Comparison of ENCODE assay signal across 9 cellular contexts in the genomic region with DNA sequence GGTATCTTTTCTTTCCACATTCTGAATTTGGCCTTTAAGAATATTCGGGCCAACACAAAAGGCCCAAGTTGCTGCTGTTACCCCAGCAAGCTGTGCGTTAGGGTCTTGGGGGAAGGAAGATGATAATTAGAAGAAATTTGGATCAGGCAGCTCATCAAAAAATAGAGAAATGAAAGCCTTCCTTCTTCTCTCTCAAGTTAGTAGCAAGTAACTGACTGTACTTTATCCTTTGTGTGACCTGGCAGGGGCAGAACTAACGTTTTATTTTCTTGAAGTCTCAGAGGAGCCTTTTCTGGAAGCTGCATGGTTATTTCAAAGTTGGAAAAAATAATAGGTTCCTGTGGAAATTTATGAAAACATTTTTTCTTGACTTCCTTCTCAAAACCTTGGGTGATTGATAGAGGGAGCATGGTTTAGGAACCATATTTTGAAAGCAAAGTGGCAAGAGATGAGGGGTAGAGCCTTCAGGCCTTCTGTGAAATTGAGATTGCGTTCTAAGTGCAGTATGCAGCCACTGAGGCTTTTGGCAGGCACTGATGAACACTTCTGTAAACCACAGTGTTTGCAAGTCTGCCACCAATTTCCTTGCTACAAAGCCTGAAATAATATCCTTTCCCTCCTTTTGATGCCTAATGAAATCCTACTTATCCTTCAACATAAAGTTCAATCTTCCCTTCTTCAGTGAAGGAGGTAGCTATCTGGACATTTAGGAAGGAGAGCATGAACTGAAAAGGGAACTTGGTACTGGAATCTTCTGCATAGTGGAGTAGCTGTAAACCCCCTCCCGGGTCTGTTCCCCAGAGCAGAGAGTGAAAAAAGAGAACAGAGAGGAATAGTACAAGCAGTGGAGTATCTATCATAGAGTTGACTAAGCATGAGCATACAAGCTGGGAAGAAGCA.
DNase-seq lines count a peak whose midpoint lies in the region; ATAC-seq, FAIRE-seq and TF ChIP-seq lines count a peak whose summit lies in the region.
"Had no signal": no experiment of that assay in that cellular context is flagged by ENCODE, and none has a peak within 500 bp of the region (broad histone marks: within the 10 kb centered on the region; RNA-seq: fewer than 3 reads in every experiment).

No MANE protein-coding gene starts in this region.

- peak; percentile 67 for ATAC-seq in GM19043 (IDR thresholded peaks at IDR 0.05; ENCODE audit: low read depth, unreplicated experiment)
- ATAC-seq in HG03175 (IDR thresholded peaks at IDR 0.05; ENCODE audit: unreplicated experiment) = peak; percentile 46
- peak; percentile 79 for ATAC-seq in GM12878
- ATAC-seq in psoas muscle = peak in 1 of 4 donors; percentile 36
- ATAC-seq in activated T-cell treated with anti-CD3 and anti-CD28 coated beads, Interleukin-2, amount 50 U/mL, for 4 hours = no peak

- H3K9ac ChIP-seq in GM12878 (ENCODE audit: control insufficient read depth, insufficient read depth, low read length) = no peak overlapping the region

- H3K79me2 ChIP-seq in GM12878 (ENCODE audit: control insufficient read depth, insufficient read depth, low read length) = no peaks in the 10 kb centered on the region

- no peak for TF ChIP-seq RAD21 in GM12878 (IDR thresholded peaks at IDR 0.05; ENCODE audit: insufficient read depth, low read depth, low read length)

- H2AFZ ChIP-seq in GM12878 (ENCODE audit: control insufficient read depth, low read depth, low read length) = peak overlapping the region; percentile 44

- CTCF ChIA-PET in GM12878 (lab: Yijun Ruan, JAX) = interaction anchor here (0.7 to 1.5 kb wide), 6 partner anchors 10 to 233 kb away, joined by 3 to 6 read pairs (median 4); partner anchors contain the start of gene YARS2

- no peaks in the 10 kb centered on the region for H3K9me3 Mint-ChIP-seq in activated T-cell treated with anti-CD3 and anti-CD28 coated beads, Interleukin-2, amount 50 U/mL, for 4 hours

- H3K36me3 Mint-ChIP-seq in activated T-cell treated with anti-CD3 and anti-CD28 coated beads, Interleukin-2, amount 50 U/mL, for 4 hours (ENCODE audit: insufficient read depth) = no peaks in the 10 kb centered on the region
- H3K36me3 Mint-ChIP-seq: activated naive CD8-positive, alpha-beta T cell had no signal

- H3K36me3 ChIP-seq in GM12878 (ENCODE audit: control insufficient read depth in 2 of 2, insufficient read depth in 2 of 2, low read length in 1 of 2) (no peaks in the 10 kb centered on the region), psoas muscle (ENCODE audit: insufficient read depth in 1 of 2, low read depth in 1 of 2) (no peaks in the 10 kb centered on the region)

- no peak overlapping the region for H3K4me3 Mint-ChIP-seq in activated T-cell treated with anti-CD3 and anti-CD28 coated beads, Interleukin-2, amount 50 U/mL, for 4 hours
- H3K4me3 Mint-ChIP-seq: activated naive CD8-positive, alpha-beta T cell had no signal

- TF ChIP-seq POLR2A in GM12878 (IDR thresholded peaks at IDR 0.05; ENCODE audit: low read depth, low read length) = no peak

- H3K4me2 ChIP-seq in GM12878 (ENCODE audit: control insufficient read depth, insufficient read depth) = peak overlapping the region; percentile 72

- TF ChIP-seq CTCF in GM12878 (IDR thresholded peaks at IDR 0.05 in 2 of 3, conservative IDR thresholded peaks at IDR 0.05 in 1 of 3; ENCODE audit: control insufficient read depth in 2 of 3, extremely low read depth in 1 of 3, insufficient read depth in 1 of 3, low read depth in 3 of 3, low read length in 3 of 3) = no peak
- no peak for TF ChIP-seq CTCF in psoas muscle (IDR thresholded peaks at IDR 0.05)

- no peak for TF ChIP-seq EP300 in GM12878 (IDR thresholded peaks at IDR 0.05; ENCODE audit: borderline replicate concordance in 1 of 2, control insufficient read depth in 1 of 2, low read depth in 2 of 2, low read length in 2 of 2)

- intact Hi-C loops in GM12878 (cut with micrococcal nuclease; ENCODE audit: unreplicated experiment) = no loop called here
- intact Hi-C loops in psoas muscle (cut with DNase I) = no loop called here

- RAD21 ChIA-PET in GM12878 (lab: Charles Lee; ENCODE audit: unreplicated experiment) = interaction anchor here (0.9 to 1.5 kb wide), 3 partner anchors 38 to 233 kb away, joined by 3 to 6 read pairs (median 4); partner anchors contain the start of gene YARS2

- peaks cover 9% of the 10 kb centered on the region for H3K4me1 Mint-ChIP-seq in activated T-cell treated with anti-CD3 and anti-CD28 coated beads, Interleukin-2, amount 50 U/mL, for 4 hours (ENCODE audit: low read depth)

- 20% methylated on average over 5 of the region's 5 CpGs for WGBS in GM12878 (ENCODE audit: insufficient coverage, insufficient replicate concordance, low lambda C conversion rate, missing lambda C conversion rate)
- WGBS in psoas muscle, 3 donors = 20 to 38% (median 29%) methylated on average over 5 of the region's 5 CpGs

- FAIRE-seq in GM12878 (lab: Jason Lieb, UNC) = no peak

- H3K27me3 ChIP-seq in GM12878 (replicated peaks in 1 of 2; ENCODE audit: control insufficient read depth in 2 of 2, insufficient read depth in 2 of 2, low read length in 1 of 2) (no peaks in the 10 kb centered on the region), psoas muscle (ENCODE audit: insufficient read depth in 3 of 3, low read length in 2 of 3) (no peaks in the 10 kb centered on the region)

- H4K20me1 ChIP-seq in GM12878 (ENCODE audit: control insufficient read depth, insufficient read depth) = no peaks in the 10 kb centered on the region

- H3K27ac ChIP-seq in GM12878 (ENCODE audit: control insufficient read depth, insufficient read depth) (no peak overlapping the region), psoas muscle (peak overlapping the region; percentile 52)

- H3K27me3 Mint-ChIP-seq in activated T-cell treated with anti-CD3 and anti-CD28 coated beads, Interleukin-2, amount 50 U/mL, for 4 hours (ENCODE audit: low read depth) = peaks cover 2% of the 10 kb centered on the region
- H3K27me3 Mint-ChIP-seq: activated naive CD8-positive, alpha-beta T cell had no signal

- in situ Hi-C loops in GM12878 (cut with MboI) = no loop called here

- BruUV-seq in GM12878 (replicated peaks; lab: Mats Ljungman, UMichigan) = no TSS peak

- H3K4me1 ChIP-seq in GM12878 (ENCODE audit: control insufficient read depth, insufficient read depth, low read length) (peaks cover 13% of the 10 kb centered on the region), psoas muscle (peaks cover 23% of the 10 kb centered on the region)

- peak; percentile 9 for DNase-seq in GM12878 (ENCODE audit: low read depth, low spot score)
- DNase-seq in psoas muscle = no peak
- DNase-seq in kidney tubule cell (ENCODE audit: low spot score) = no peak
- DNase-seq in activated T-cell treated with anti-CD3 and anti-CD28 coated beads, Interleukin-2, amount 50 U/mL, for 4 hours = no peak
- no peak for DNase-seq in activated CD4-positive, alpha-beta T cell treated with anti-CD3 and anti-CD28 coated beads for 48 hours
- DNase-seq in T-helper 1 cell = no peak

- H3K9me3 ChIP-seq in GM12878 (replicated peaks; ENCODE audit: control insufficient read depth, insufficient read depth, low read length) = no peaks in the 10 kb centered on the region
- no peaks in the 10 kb centered on the region for H3K9me3 ChIP-seq in psoas muscle

- H3K4me3 ChIP-seq in GM12878 (no peak overlapping the region), psoas muscle (peak overlapping the region; percentile 14)

- POLR2A ChIA-PET in GM12878 (lab: Charles Lee) = interaction anchor here (0.6 to 1.4 kb wide), 2 partner anchors 10 to 137 kb away, joined by 3 read pairs; no protein-coding TSS in a partner anchor

- SMC1A ChIA-PET in GM12878 (lab: Charles Lee; ENCODE audit: uncharacterized antibody, unreplicated experiment) = interaction anchor here (0.6 to 2.3 kb wide), 8 partner anchors 11 to 150 kb away, joined by 3 to 11 read pairs (median 4); no protein-coding TSS in a partner anchor

TF ChIP-seq in GM12878, 131 proteins besides CTCF, POLR2A, EP300 and RAD21 (continues in another document):
- TF ChIP-seq IKZF2 (IDR thresholded peaks at IDR 0.05) = peak; percentile 53 to 56; a peak in 2 of 4 replicates
- TF ChIP-seq, protein P1, sequence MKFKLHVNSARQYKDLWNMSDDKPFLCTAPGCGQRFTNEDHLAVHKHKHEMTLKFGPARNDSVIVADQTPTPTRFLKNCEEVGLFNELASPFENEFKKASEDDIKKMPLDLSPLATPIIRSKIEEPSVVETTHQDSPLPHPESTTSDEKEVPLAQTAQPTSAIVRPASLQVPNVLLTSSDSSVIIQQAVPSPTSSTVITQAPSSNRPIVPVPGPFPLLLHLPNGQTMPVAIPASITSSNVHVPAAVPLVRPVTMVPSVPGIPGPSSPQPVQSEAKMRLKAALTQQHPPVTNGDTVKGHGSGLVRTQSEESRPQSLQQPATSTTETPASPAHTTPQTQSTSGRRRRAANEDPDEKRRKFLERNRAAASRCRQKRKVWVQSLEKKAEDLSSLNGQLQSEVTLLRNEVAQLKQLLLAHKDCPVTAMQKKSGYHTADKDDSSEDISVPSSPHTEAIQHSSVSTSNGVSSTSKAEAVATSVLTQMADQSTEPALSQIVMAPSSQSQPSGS (IDR thresholded peaks at IDR 0.05; ENCODE audit: low read length) = no peak
- TF ChIP-seq RUNX3 (IDR thresholded peaks at IDR 0.05; ENCODE audit: low read length) = peak; percentile 24; the same call in 1 of the 2 replicates
- TF ChIP-seq, protein P2, sequence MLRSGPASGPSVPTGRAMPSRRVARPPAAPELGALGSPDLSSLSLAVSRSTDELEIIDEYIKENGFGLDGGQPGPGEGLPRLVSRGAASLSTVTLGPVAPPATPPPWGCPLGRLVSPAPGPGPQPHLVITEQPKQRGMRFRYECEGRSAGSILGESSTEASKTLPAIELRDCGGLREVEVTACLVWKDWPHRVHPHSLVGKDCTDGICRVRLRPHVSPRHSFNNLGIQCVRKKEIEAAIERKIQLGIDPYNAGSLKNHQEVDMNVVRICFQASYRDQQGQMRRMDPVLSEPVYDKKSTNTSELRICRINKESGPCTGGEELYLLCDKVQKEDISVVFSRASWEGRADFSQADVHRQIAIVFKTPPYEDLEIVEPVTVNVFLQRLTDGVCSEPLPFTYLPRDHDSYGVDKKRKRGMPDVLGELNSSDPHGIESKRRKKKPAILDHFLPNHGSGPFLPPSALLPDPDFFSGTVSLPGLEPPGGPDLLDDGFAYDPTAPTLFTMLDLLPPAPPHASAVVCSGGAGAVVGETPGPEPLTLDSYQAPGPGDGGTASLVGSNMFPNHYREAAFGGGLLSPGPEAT (IDR thresholded peaks at IDR 0.05; ENCODE audit: low read depth) = peak; percentile 44; the same call in 1 of the 2 replicates
- peak; percentile 45; the same call in 1 of the 2 replicates for TF ChIP-seq IKZF1 (conservative IDR thresholded peaks at IDR 0.05)
- TF ChIP-seq SPI1 (IDR thresholded peaks at IDR 0.05; ENCODE audit: borderline replicate concordance, insufficient read depth, low read depth, low read length) = peak; percentile 27; the same call in 1 of the 2 replicates

Comparison
In these comparisons a context has a peak if more than half of its experiments do, and no peak if none do; other contexts are left out.
1. ATAC-seq: peak in GM19043 (single experiment), HG03175 (single experiment) and GM12878 (single experiment); none in activated T-cell treated with anti-CD3 and anti-CD28 coated beads, Interleukin-2, amount 50 U/mL, for 4 hours (0 of 2).